In genomic region chr1:56696663-56697062, GRCh38 we compare ENCODE assay signal across 17 cellular contexts. TPM values are rescaled to one million over a fixed set of nuclear protein-coding genes. Genes with fewer than 3 reads are reported as not detected.
A peak's percentile ranks its signal among the peaks of the same experiment; 100 is the strongest.
DNase-seq lines count a peak whose midpoint lies in the region; ATAC-seq, FAIRE-seq and TF ChIP-seq lines count a peak whose summit lies in the region.
"Had no signal": no experiment of that assay in that cellular context is flagged by ENCODE, and none has a peak within 500 bp of the region (broad histone marks: within the 10 kb centered on the region; RNA-seq: fewer than 3 reads in every experiment).

No MANE protein-coding gene starts in this region.

- no peaks in the 10 kb centered on the region for H3K4me1 Mint-ChIP-seq in activated T-helper 17 cell treated with anti-CD3 and anti-CD28 coated beads, Interleukin-2, amount 50 U/mL, for 72 hours
- H3K4me1 Mint-ChIP-seq: CD8-positive, alpha-beta memory T cell had no signal

- no peak overlapping the region for H2AK5ac ChIP-seq in mesenchymal stem cell (ENCODE audit: low read length, severe bottlenecking)

- WGBS in mesenchymal stem cell, result 83% methylated on average over 2 of the region's 3 CpGs

- H3K36me3 ChIP-seq in PC-3 (ENCODE audit: low read depth, low read length) (peaks cover 3% of the 10 kb centered on the region; the same call in 1 of the 2 replicates), keratinocyte (ENCODE audit: control insufficient read depth in 2 of 2, extremely low read depth in 1 of 2, insufficient read depth in 2 of 2, low read length in 2 of 2) (no peaks in the 10 kb centered on the region), mesenchymal stem cell (ENCODE audit: control insufficient read depth in 1 of 2, insufficient read depth in 2 of 2, low read depth in 1 of 2, low read length in 2 of 2) (peaks cover 0 to 3% of the 10 kb centered on the region in 2 experiments)

- H2BK12ac ChIP-seq in mesenchymal stem cell (ENCODE audit: low read length in 2 of 2), result no peak overlapping the region

- H3K4me3 ChIP-seq in PC-3 (ENCODE audit: low read length), result no peak overlapping the region
- no peak overlapping the region for H3K4me3 ChIP-seq in keratinocyte (ENCODE audit: control insufficient read depth in 2 of 3, extremely low read depth in 1 of 3, insufficient read depth in 2 of 3, low read depth in 1 of 3, low read length in 3 of 3)
- H3K4me3 ChIP-seq in mesenchymal stem cell (ENCODE audit: insufficient read depth in 1 of 2, low read depth in 1 of 2, low read length in 2 of 2), result no peak overlapping the region
- H3K4me3 ChIP-seq: BLaER1 had no signal

- H2BK5ac ChIP-seq in mesenchymal stem cell (ENCODE audit: low read depth, low read length, poor library complexity, severe bottlenecking), result no peak overlapping the region

- H3K4me2 ChIP-seq in PC-3 (ENCODE audit: low read length) (peak overlapping the region; percentile 24; the same call in 1 of the 2 replicates), keratinocyte (ENCODE audit: control insufficient read depth, extremely low read depth, insufficient read depth, low read depth, low read length) (no peak overlapping the region), mesenchymal stem cell (ENCODE audit: low read length, poor library complexity, severe bottlenecking) (no peak overlapping the region)
- H3K4me2 ChIP-seq: BLaER1 had no signal

- no peaks in the 10 kb centered on the region for H3K9me1 ChIP-seq in keratinocyte (ENCODE audit: control insufficient read depth, extremely low read depth, insufficient read depth, low read length)

- H4K20me1 ChIP-seq in PC-3 (ENCODE audit: low read length) (0 out of 2 replicates have a peak, but pooled peaks cover 3% of the 10 kb centered on the region), keratinocyte (ENCODE audit: control insufficient read depth, extremely low read depth, insufficient read depth, low read length) (no peaks in the 10 kb centered on the region)
- H4K20me1 ChIP-seq: BLaER1 had no signal

- no peaks in the 10 kb centered on the region for H3F3A ChIP-seq in PC-3 (ENCODE audit: low read length, unreplicated experiment)

- no TSS peak for BruUV-seq in PC-3 (replicated peaks; lab: Mats Ljungman, UMichigan)

- H3K27me3 Mint-ChIP-seq in activated T-helper 17 cell treated with anti-CD3 and anti-CD28 coated beads, Interleukin-2, amount 50 U/mL, for 72 hours, result peaks cover 11% of the 10 kb centered on the region

- H3K9me3 ChIP-seq in PC-3 (ENCODE audit: low read length), result no peaks in the 10 kb centered on the region
- H3K9me3 ChIP-seq in keratinocyte (ENCODE audit: control insufficient read depth, low read depth, low read length), result no peaks in the 10 kb centered on the region
- H3K9me3 ChIP-seq in mesenchymal stem cell (ENCODE audit: control insufficient read depth, low read length), result peaks cover 13% of the 10 kb centered on the region

- H3K23ac ChIP-seq in mesenchymal stem cell (ENCODE audit: low read length in 2 of 2), result no peak overlapping the region

- no peak overlapping the region for H2BK15ac ChIP-seq in mesenchymal stem cell (ENCODE audit: low read depth, poor library complexity, severe bottlenecking)

- H3K27me3 ChIP-seq in PC-3 (ENCODE audit: low read length) (no peaks in the 10 kb centered on the region), keratinocyte (ENCODE audit: control insufficient read depth, extremely low read depth, insufficient read depth, low read length) (no peaks in the 10 kb centered on the region), mesenchymal stem cell (ENCODE audit: control insufficient read depth in 1 of 2, insufficient read depth in 1 of 2, low read length in 2 of 2) (no peaks in the 10 kb centered on the region)
- H3K27me3 ChIP-seq: BLaER1 had no signal

- no peak overlapping the region for H4K91ac ChIP-seq in mesenchymal stem cell (ENCODE audit: low read length)

- H2AFZ ChIP-seq in PC-3 (ENCODE audit: low read length), result no peak overlapping the region
- H2AFZ ChIP-seq in keratinocyte (ENCODE audit: control insufficient read depth, low read length), result no peak overlapping the region
- H2AFZ ChIP-seq in mesenchymal stem cell (ENCODE audit: low read depth, low read length), result no peak overlapping the region

- no peak overlapping the region for H3K27ac Mint-ChIP-seq in activated T-helper 17 cell treated with anti-CD3 and anti-CD28 coated beads, Interleukin-2, amount 50 U/mL, for 72 hours
- H3K27ac Mint-ChIP-seq: CD8-positive, alpha-beta memory T cell had no signal

- peaks cover 14% of the 10 kb centered on the region for H3K4me1 ChIP-seq in PC-3 (ENCODE audit: insufficient read depth, low read length)
- H3K4me1 ChIP-seq in keratinocyte (ENCODE audit: control insufficient read depth, extremely low read depth, insufficient read depth, low read length), result no peaks in the 10 kb centered on the region
- H3K4me1 ChIP-seq in mesenchymal stem cell (ENCODE audit: control insufficient read depth, insufficient read depth, low read depth, low read length), result no peaks in the 10 kb centered on the region
- H3K4me1 ChIP-seq: BLaER1, Caco-2 had no signal

- no peak overlapping the region for H3K4me3 Mint-ChIP-seq in activated T-helper 17 cell treated with anti-CD3 and anti-CD28 coated beads, Interleukin-2, amount 50 U/mL, for 72 hours
- H3K4me3 Mint-ChIP-seq: CD8-positive, alpha-beta memory T cell had no signal

- dilution Hi-C loops in keratinocyte (cut with MboI; ENCODE audit: extremely low pct_ligation_motif_present, low sequenced_read_pairs), result no loop called here

- no peak overlapping the region for H3K4ac ChIP-seq in mesenchymal stem cell (ENCODE audit: low read depth in 1 of 2, low read length in 2 of 2)

- intact Hi-C loops in PC-3 (cut with micrococcal nuclease), result no loop called here

- peaks cover 10% of the 10 kb centered on the region for H3K79me1 ChIP-seq in mesenchymal stem cell (replicated peaks; ENCODE audit: low read length, poor library complexity, severe bottlenecking)

- ATAC-seq in PC-3, result peak; percentile 81
- peak; percentile 50 for ATAC-seq in activated T-helper 17 cell treated with anti-CD3 and anti-CD28 coated beads, Interleukin-2, amount 50 U/mL, for 72 hours (replicated peaks)
- ATAC-seq in HG02970 (IDR thresholded peaks at IDR 0.05; ENCODE audit: low FRiP score, unreplicated experiment), result no peak
- no peak for ATAC-seq in HG03565 (IDR thresholded peaks at IDR 0.05; ENCODE audit: unreplicated experiment)
- ATAC-seq: HCT116, HepG2 had no signal

- DNase-seq in ELR (ENCODE audit: low read depth), result peak; percentile 21
- peak; percentile 69 for DNase-seq in PC-3
- no peak for DNase-seq in keratinocyte (ENCODE audit: low read depth, low spot score)
- no peak for DNase-seq in NCI-H2029 (lab: John Stamatoyannopoulos, UW)
- DNase-seq in mesenchymal stem cell, result no peak
- DNase-seq: 8988T; AML-193; Caco-2; CD8-positive, alpha-beta memory T cell had no signal

- TF ChIP-seq CTCF in PC-3 (conservative IDR thresholded peaks at IDR 0.05; ENCODE audit: low read depth, low read length) (no peak), keratinocyte (optimal IDR thresholded peaks at IDR 0.05 in 1 of 3, IDR thresholded peaks at IDR 0.05 in 1 of 3, conservative IDR thresholded peaks at IDR 0.05 in 1 of 3; ENCODE audit: extremely low read depth in 1 of 3, insufficient read depth in 2 of 3, low read length in 3 of 3) (no peak)

- no peak overlapping the region for H3K18ac ChIP-seq in mesenchymal stem cell (ENCODE audit: low read depth in 1 of 2, low read length in 2 of 2)

- H4K8ac ChIP-seq in mesenchymal stem cell (ENCODE audit: low read length), result no peak overlapping the region

- peak overlapping the region; percentile 27; the same call in 1 of the 2 replicates for H3K27ac ChIP-seq in PC-3 (ENCODE audit: low read length)
- no peak overlapping the region for H3K27ac ChIP-seq in keratinocyte (ENCODE audit: control insufficient read depth, insufficient read depth, low read length)
- H3K27ac ChIP-seq in mesenchymal stem cell (ENCODE audit: low read length, poor library complexity, severe bottlenecking), result no peak overlapping the region
- H3K27ac ChIP-seq: BLaER1 had no signal

- no peaks in the 10 kb centered on the region for H3K9me3 Mint-ChIP-seq in activated T-helper 17 cell treated with anti-CD3 and anti-CD28 coated beads, Interleukin-2, amount 50 U/mL, for 72 hours

- no peak overlapping the region for H3K14ac ChIP-seq in mesenchymal stem cell (ENCODE audit: low read length in 2 of 2)

- peak; percentile 20 for FAIRE-seq in keratinocyte (lab: Jason Lieb, UNC)
- FAIRE-seq: H54, HepG2, HTR-8/SVneo had no signal

- H3K79me2 ChIP-seq in PC-3 (ENCODE audit: low read length) (no peaks in the 10 kb centered on the region), keratinocyte (ENCODE audit: control insufficient read depth, insufficient read depth, low read length) (no peaks in the 10 kb centered on the region)

- CTCF ChIA-PET in PC-3 (lab: Charles Lee), result no interaction called here

- POLR2A ChIA-PET in PC-3 (lab: Charles Lee; ENCODE audit: unreplicated experiment), result no interaction called here

- H3K9me2 ChIP-seq in PC-3 (replicated peaks; ENCODE audit: low read length), result no peaks in the 10 kb centered on the region

- no peaks in the 10 kb centered on the region for H3K36me3 Mint-ChIP-seq in activated T-helper 17 cell treated with anti-CD3 and anti-CD28 coated beads, Interleukin-2, amount 50 U/mL, for 72 hours (ENCODE audit: low read depth)
- H3K36me3 Mint-ChIP-seq: CD8-positive, alpha-beta memory T cell had no signal

- H3K9ac ChIP-seq in PC-3 (ENCODE audit: low read length), result no peak overlapping the region
- H3K9ac ChIP-seq in keratinocyte (ENCODE audit: control insufficient read depth, extremely low read depth, insufficient read depth, low read length), result no peak overlapping the region
- H3K9ac ChIP-seq in mesenchymal stem cell (ENCODE audit: low read length), result no peak overlapping the region
- H3K9ac ChIP-seq: BLaER1 had no signal

- H2BK120ac ChIP-seq in mesenchymal stem cell (ENCODE audit: low read depth, low read length), result no peak overlapping the region

RNA-seq across cellular contexts. Expression of gene PRKAA2, which starts 51.5 kb away (rescaled TPM):
- total RNA-seq in PC-3 (2014; rRNA removed), result 3.4 and 4.5 TPM in 2 replicates
- total RNA-seq in activated T-helper 17 cell treated with anti-CD3 and anti-CD28 coated beads, Interleukin-2, amount 50 U/mL, for 72 hours, result under 1 TPM in 1 of 2 donors, not detected in 1; 0.19 TPM
- polyA plus RNA-seq in keratinocyte, result 0.08 to 0.21 TPM (median 0.21 TPM) in 3 replicates
- polyA plus RNA-seq in keratinocyte (2011; ENCODE audit: low read depth), result 0.05 TPM
- polyA plus RNA-seq in keratinocyte (2011; cell fraction: cytosol; rRNA removed), result 0.13 and 0.27 TPM in 2 replicates
- polyA plus RNA-seq in keratinocyte (2011; cell fraction: nucleus; rRNA removed), result 0.31 and 0.37 TPM in 2 replicates
- polyA plus RNA-seq in keratinocyte (2012; ENCODE audit: low replicate concordance), result 0.05 and 0.06 TPM in 2 replicates
- 0.03 to 0.46 TPM (median 0.32 TPM) in 3 replicates for polyA minus RNA-seq in keratinocyte
- 0.38 TPM for polyA minus RNA-seq in keratinocyte (2011; cell fraction: cytosol; rRNA and poly(A)+ RNA removed)
- 0.32 and 0.78 TPM in 2 replicates for polyA minus RNA-seq in keratinocyte (2011; cell fraction: nucleus; rRNA and poly(A)+ RNA removed)
- polyA plus RNA-seq in mesenchymal stem cell (2013, experiment 1 of 2), result 2.5 TPM
- 2.5 TPM for polyA plus RNA-seq in mesenchymal stem cell (2013, experiment 2 of 2)
- total RNA-seq: CD8-positive, alpha-beta memory T cell had no signal
- polyA plus RNA-seq: CD8-positive, alpha-beta memory T cell had no signal

Comparison
In these comparisons a context has a peak if more than half of its experiments do, and no peak if none do; other contexts are left out.
1. DNase-seq: peak in ELR (single experiment) and PC-3 (single experiment); none in keratinocyte (single experiment), NCI-H2029 (single experiment) and mesenchymal stem cell (single experiment).
2. ATAC-seq: peak in PC-3 (single experiment) and activated T-helper 17 cell treated with anti-CD3 and anti-CD28 coated beads, Interleukin-2, amount 50 U/mL, for 72 hours (single experiment); none in HG02970 (single experiment) and HG03565 (single experiment).